12 cellular contexts compared by ENCODE assay signal in the genomic region with DNA sequence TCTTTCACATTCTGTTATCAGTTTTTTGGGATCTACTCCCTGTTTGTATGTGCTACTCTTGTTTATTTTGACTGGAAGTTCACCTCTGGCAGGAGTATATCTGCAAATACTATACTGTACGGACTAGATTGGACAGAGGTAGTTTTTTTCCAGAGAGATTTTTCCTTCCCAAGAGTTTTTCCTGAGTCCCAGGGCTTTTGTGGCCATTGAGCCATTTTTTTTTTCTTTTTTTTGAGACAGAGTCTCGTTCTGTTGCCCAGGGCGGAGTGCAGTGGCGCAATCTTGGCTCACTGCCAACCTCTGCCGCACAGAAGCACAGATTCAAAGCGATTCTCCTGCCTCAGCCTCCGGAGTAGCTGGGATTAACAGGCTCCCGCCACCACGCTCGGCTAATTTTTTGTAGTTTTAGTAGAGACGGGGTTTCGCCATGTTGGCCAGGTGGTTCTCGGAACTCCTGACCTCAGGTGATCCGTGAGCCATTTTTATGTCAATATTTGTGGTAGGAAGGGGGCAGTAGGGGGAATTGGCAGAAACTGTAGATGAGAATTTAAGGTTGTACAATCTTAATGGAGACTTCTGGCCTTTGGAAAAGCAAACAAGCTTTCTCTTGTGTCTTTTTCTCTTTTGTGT. TPM values are rescaled to one million over a fixed set of nuclear protein-coding genes. Genes with fewer than 3 reads are reported as not detected.
A peak's percentile ranks its signal among the peaks of the same experiment; 100 is the strongest.
DNase-seq lines count a peak whose midpoint lies in the region; ATAC-seq and TF ChIP-seq lines count a peak whose summit lies in the region.
"Had no signal": no experiment of that assay in that cellular context is flagged by ENCODE, and none has a peak within 500 bp of the region (broad histone marks: within the 10 kb centered on the region; RNA-seq: fewer than 3 reads in every experiment).

No MANE protein-coding gene starts in this region.

- DNase-seq in NCI-H345 (lab: John Stamatoyannopoulos, UW): peak; percentile 15
- DNase-seq in NCI-H345 treated with DMSO at 0.1 percent for 48 hours (lab: John Stamatoyannopoulos, UW; ENCODE audit: unreplicated experiment): no peak
- peak; percentile 95 for DNase-seq in PC-3
- DNase-seq in erythroblast (lab: John Stamatoyannopoulos, UW): peak; percentile 11 to 40
- DNase-seq in testis: peak; percentile 44
- DNase-seq in mesenteric fat pad (ENCODE audit: low spot score): no peak
- no peak for DNase-seq in NCI-H774 (lab: John Stamatoyannopoulos, UW)
- DNase-seq: ACHN; naive thymus-derived CD4-positive, alpha-beta T cell; stimulated activated CD4-positive, alpha-beta T cell treated with anti-CD3 and anti-CD28 coated beads, Interleukin-12 subunit alpha, Interleukin-12 subunit beta, amount 100 ng/mL, for 4 hours; T-helper 17 cell had no signal

- POLR2A ChIA-PET in PC-3 (lab: Charles Lee; ENCODE audit: unreplicated experiment): interaction anchor here (0.6 to 0.7 kb wide), 2 partner anchors 17 to 57 kb away, joined by 4 to 11 read pairs; no protein-coding TSS in a partner anchor

- H3K27me3 ChIP-seq in PC-3 (ENCODE audit: low read length): no peaks in the 10 kb centered on the region
- no peaks in the 10 kb centered on the region for H3K27me3 ChIP-seq in testis

- H3K9me3 ChIP-seq in PC-3 (ENCODE audit: low read length): no peaks in the 10 kb centered on the region
- H3K9me3 ChIP-seq in testis: no peaks in the 10 kb centered on the region

- peak; percentile 61 for ATAC-seq in PC-3
- no peak for ATAC-seq in HG02678 (IDR thresholded peaks at IDR 0.05; ENCODE audit: unreplicated experiment)
- ATAC-seq: naive thymus-derived CD4-positive, alpha-beta T cell; T-helper 17 cell had no signal

- CTCF ChIA-PET in PC-3 (lab: Charles Lee): no interaction called here

- H3K9me2 ChIP-seq in PC-3 (replicated peaks; ENCODE audit: low read length): no peaks in the 10 kb centered on the region

- H3K4me3 ChIP-seq in PC-3 (ENCODE audit: low read length) (peak overlapping the region; percentile 66), testis (peak overlapping the region in 1 of 2 donors; percentile 12)

- TF ChIP-seq CTCF in PC-3 (conservative IDR thresholded peaks at IDR 0.05; ENCODE audit: low read depth, low read length): 0 out of 2 replicates have a peak, but pooled peaks have one; percentile 13
- TF ChIP-seq CTCF in testis (IDR thresholded peaks at IDR 0.05): no peak

- TF ChIP-seq POLR2A in erythroblast (IDR thresholded peaks at IDR 0.05; ENCODE audit: low read length) (no peak), testis (IDR thresholded peaks at IDR 0.05) (no peak)

- peaks cover 36% of the 10 kb centered on the region for H3K4me1 ChIP-seq in PC-3 (ENCODE audit: insufficient read depth, low read length)
- peaks cover 5% of the 10 kb centered on the region for H3K4me1 ChIP-seq in testis

- H3K27ac ChIP-seq in PC-3 (ENCODE audit: low read length) (peak overlapping the region; percentile 88), testis (no peak overlapping the region)

- H3K9ac ChIP-seq in PC-3 (ENCODE audit: low read length): peak overlapping the region; percentile 62

- intact Hi-C loops in PC-3 (cut with micrococcal nuclease): loop anchor here (1.0 to 2.0 kb wide), 2 partner anchors 29 to 153 kb away; no protein-coding TSS in a partner anchor
- intact Hi-C loops in testis (cut with DNase I; ENCODE audit: low total_unique reads): no loop called here

- WGBS in testis, 2 donors: 65 to 86% methylated on average over 14 of the region's 14 CpGs

- H4K20me1 ChIP-seq in PC-3 (ENCODE audit: low read length): no peaks in the 10 kb centered on the region; the same call in 1 of the 2 replicates

- H3K79me2 ChIP-seq in PC-3 (ENCODE audit: low read length): peaks cover 98% of the 10 kb centered on the region

- BruUV-seq in PC-3 (replicated peaks; lab: Mats Ljungman, UMichigan): no TSS peak

- H3K4me2 ChIP-seq in PC-3 (ENCODE audit: low read length): peak overlapping the region; percentile 82

- H3F3A ChIP-seq in PC-3 (ENCODE audit: low read length, unreplicated experiment): peaks cover 32% of the 10 kb centered on the region

- H3K36me3 ChIP-seq in PC-3 (ENCODE audit: low read depth, low read length) (peaks cover 13% of the 10 kb centered on the region; the same call in 1 of the 2 replicates), testis (ENCODE audit: low read depth, missing control alignments) (no peaks in the 10 kb centered on the region)

- H2AFZ ChIP-seq in PC-3 (ENCODE audit: low read length): peak overlapping the region; percentile 51

RNA-seq across cellular contexts. Expression of gene KTN1, which starts 19.4 kb away (rescaled TPM):
- total RNA-seq in PC-3 (2014; rRNA removed) (249 and 251 TPM in 2 replicates), testis (100 to 1,000 TPM; 221 to 247 TPM), mesenteric fat pad (159 TPM)
- 74.8 TPM for polyA plus RNA-seq in testis (ENCODE audit: insufficient read depth, low read depth, low replicate concordance)

Comparison
In these comparisons a context has a peak if more than half of its experiments do, and no peak if none do; other contexts are left out.
1. DNase-seq: peak in NCI-H345 (single experiment), PC-3 (single experiment), erythroblast (2 of 2) and testis (single experiment); none in NCI-H345 treated with DMSO at 0.1 percent for 48 hours (single experiment), mesenteric fat pad (single experiment) and NCI-H774 (single experiment).